ENCODE assay signal across 12 cellular contexts in the genomic region with DNA sequence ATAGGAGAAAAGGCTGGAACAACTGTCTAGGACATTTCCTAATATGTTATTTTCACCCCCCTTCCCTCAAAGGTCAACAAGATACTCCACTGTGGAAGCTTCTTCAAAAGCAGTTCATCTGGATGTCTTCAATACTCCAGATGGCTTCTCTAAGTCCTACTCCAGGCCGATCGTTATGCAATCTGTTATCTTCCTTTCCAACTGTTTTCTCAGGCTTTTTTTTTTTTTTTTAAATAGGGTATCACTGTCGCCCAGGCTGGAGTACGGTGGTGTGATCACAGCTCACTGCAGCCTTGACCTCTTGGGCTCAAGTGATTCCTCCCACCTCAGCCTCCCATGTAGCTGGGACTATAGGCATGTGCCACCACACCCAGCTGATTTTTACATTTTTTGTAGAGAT. TPM values are rescaled to one million over a fixed set of nuclear protein-coding genes. Genes with fewer than 3 reads are reported as not detected.
DNase-seq lines count a peak whose midpoint lies in the region; ATAC-seq and TF ChIP-seq lines count a peak whose summit lies in the region.
"Had no signal": no experiment of that assay in that cellular context is flagged by ENCODE, and none has a peak within 500 bp of the region (broad histone marks: within the 10 kb centered on the region; RNA-seq: fewer than 3 reads in every experiment).

No MANE protein-coding gene starts in this region.

- no peak overlapping the region for H4K91ac ChIP-seq in mesenchymal stem cell (ENCODE audit: low read length)

- no peaks in the 10 kb centered on the region for H3K36me3 ChIP-seq in mesenchymal stem cell (ENCODE audit: control insufficient read depth in 1 of 2, insufficient read depth in 2 of 2, low read depth in 1 of 2, low read length in 2 of 2)

- peaks cover 9% of the 10 kb centered on the region for H3K79me1 ChIP-seq in mesenchymal stem cell (replicated peaks; ENCODE audit: low read length, poor library complexity, severe bottlenecking)

- H2BK12ac ChIP-seq in mesenchymal stem cell (ENCODE audit: low read length in 2 of 2), result peak overlapping the region in 1 of 2 experiments; percentile 55

- no peaks in the 10 kb centered on the region for H3K9me3 Mint-ChIP-seq in endothelial cell (ENCODE audit: unreplicated experiment)
- H3K9me3 Mint-ChIP-seq: stimulated activated naive CD8-positive, alpha-beta T cell treated with anti-CD3 and anti-CD28 coated beads, Interleukin-15, Interleukin-2, amounts not matched to agents 100 ng/mL and 50 ng/mL, for 24 hours had no signal

- H2AK5ac ChIP-seq in mesenchymal stem cell (ENCODE audit: low read length, severe bottlenecking), result no peak overlapping the region

- H3K9me3 ChIP-seq in mesenchymal stem cell (ENCODE audit: control insufficient read depth, low read length), result no peaks in the 10 kb centered on the region

- H2BK5ac ChIP-seq in mesenchymal stem cell (ENCODE audit: low read depth, low read length, poor library complexity, severe bottlenecking), result no peak overlapping the region

- peak overlapping the region; percentile 2 for H3K27ac Mint-ChIP-seq in endothelial cell (ENCODE audit: unreplicated experiment)

- H3K27me3 Mint-ChIP-seq in endothelial cell (ENCODE audit: unreplicated experiment), result peaks cover 2% of the 10 kb centered on the region
- H3K27me3 Mint-ChIP-seq: stimulated activated naive CD8-positive, alpha-beta T cell treated with anti-CD3 and anti-CD28 coated beads, Interleukin-15, Interleukin-2, amounts not matched to agents 100 ng/mL and 50 ng/mL, for 24 hours had no signal

- H2BK15ac ChIP-seq in mesenchymal stem cell (ENCODE audit: low read depth, poor library complexity, severe bottlenecking), result no peak overlapping the region

- TF ChIP-seq CTCF in endothelial cell (IDR thresholded peaks at IDR 0.05; ENCODE audit: unreplicated experiment), result no peak

- no peak overlapping the region for H3K4ac ChIP-seq in mesenchymal stem cell (ENCODE audit: low read depth in 1 of 2, low read length in 2 of 2)

- H3K14ac ChIP-seq in mesenchymal stem cell (ENCODE audit: low read length in 2 of 2), result no peak overlapping the region

- peaks cover 13% of the 10 kb centered on the region for H3K4me1 ChIP-seq in mesenchymal stem cell (ENCODE audit: control insufficient read depth, insufficient read depth, low read depth, low read length)

- H2AFZ ChIP-seq in mesenchymal stem cell (ENCODE audit: low read depth, low read length), result no peak overlapping the region

- H3K36me3 Mint-ChIP-seq in endothelial cell (ENCODE audit: low read depth, unreplicated experiment), result peaks cover 17% of the 10 kb centered on the region

- H3K4me2 ChIP-seq in mesenchymal stem cell (ENCODE audit: low read length, poor library complexity, severe bottlenecking), result no peak overlapping the region

- 23% methylated on average over 4 of the region's 4 CpGs for WGBS in mesenchymal stem cell

- H4K8ac ChIP-seq in mesenchymal stem cell (ENCODE audit: low read length), result no peak overlapping the region

- ATAC-seq in GM21367 (IDR thresholded peaks at IDR 0.05; ENCODE audit: unreplicated experiment) (no peak), HG02763 (IDR thresholded peaks at IDR 0.05; ENCODE audit: unreplicated experiment) (no peak), GM19023 (IDR thresholded peaks at IDR 0.05; ENCODE audit: unreplicated experiment) (no peak)

- no peak overlapping the region for H3K27ac ChIP-seq in mesenchymal stem cell (ENCODE audit: low read length, poor library complexity, severe bottlenecking)

- no peak overlapping the region for H3K4me3 ChIP-seq in mesenchymal stem cell (ENCODE audit: insufficient read depth in 1 of 2, low read depth in 1 of 2, low read length in 2 of 2)

- no peak overlapping the region for H3K4me3 Mint-ChIP-seq in endothelial cell (ENCODE audit: unreplicated experiment)

- H3K23ac ChIP-seq in mesenchymal stem cell (ENCODE audit: low read length in 2 of 2), result no peak overlapping the region

- no peaks in the 10 kb centered on the region for H3K27me3 ChIP-seq in mesenchymal stem cell (ENCODE audit: control insufficient read depth in 1 of 2, insufficient read depth in 1 of 2, low read length in 2 of 2)

- peaks cover 71% of the 10 kb centered on the region for H3K4me1 Mint-ChIP-seq in endothelial cell (ENCODE audit: unreplicated experiment)

- H3K9ac ChIP-seq in mesenchymal stem cell (ENCODE audit: low read length), result peak overlapping the region; percentile 17

- DNase-seq in AG20443 (ENCODE audit: low spot score) (peak; percentile 28), NCI-H82 treated with DMSO at 0.1 percent for 48 hours (lab: John Stamatoyannopoulos, UW; ENCODE audit: unreplicated experiment) (peak; percentile 44), endothelial cell (ENCODE audit: low spot score) (no peak), mesenchymal stem cell (peak; percentile 86), amygdala (lab: John Stamatoyannopoulos, UW) (no peak)
- DNase-seq: NCI-H1694, nucleus accumbens had no signal

- peak overlapping the region in 1 of 2 experiments; percentile 19 for H3K18ac ChIP-seq in mesenchymal stem cell (ENCODE audit: low read depth in 1 of 2, low read length in 2 of 2)

- H2BK120ac ChIP-seq in mesenchymal stem cell (ENCODE audit: low read depth, low read length), result no peak overlapping the region

RNA-seq across cellular contexts. Expression of a gene that starts 26.3 kb away (rescaled TPM):
- total RNA-seq in endothelial cell (ENCODE audit: unreplicated experiment), result 66.7 TPM
- 4.3 TPM for polyA plus RNA-seq in mesenchymal stem cell (2013, experiment 1 of 2)
- 4.2 TPM for polyA plus RNA-seq in mesenchymal stem cell (2013, experiment 2 of 2)
- total RNA-seq: OCI-LY7 had no signal

Comparison
In these comparisons a context has a peak if more than half of its experiments do, and no peak if none do; other contexts are left out.
1. DNase-seq: peak in AG20443 (single experiment), NCI-H82 treated with DMSO at 0.1 percent for 48 hours (single experiment) and mesenchymal stem cell (single experiment); none in endothelial cell (single experiment) and amygdala (0 of 56).